1 cellular context compared by ENCODE assay signal in genomic region chr3:88059380-88060160, GRCh38.
TF ChIP-seq lines count a peak whose summit lies in the region.

No MANE protein-coding gene starts in this region.

TF ChIP-seq in GM23338, 12 proteins besides CTCF, POLR2A, EP300 and RAD21 (continued from another document):
- no peak for TF ChIP-seq ZNF462 (CRISPR knock-in tag; IDR thresholded peaks at IDR 0.05)
- no peak for TF ChIP-seq POLR2AphosphoS5 (IDR thresholded peaks at IDR 0.05; ENCODE audit: low read depth)
- no peak for TF ChIP-seq REST (IDR thresholded peaks at IDR 0.05; ENCODE audit: unreplicated experiment)
- no peak for TF ChIP-seq ZNF114 (CRISPR knock-in tag; IDR thresholded peaks at IDR 0.05)
- no peak for TF ChIP-seq ETS1 (IDR thresholded peaks at IDR 0.05)
- no peak for TF ChIP-seq EZH2 (IDR thresholded peaks at IDR 0.05; ENCODE audit: low read depth, unreplicated experiment)
- TF ChIP-seq STAT1 (IDR thresholded peaks at IDR 0.05; ENCODE audit: unreplicated experiment), result no peak
